ENCODE assay signal across 15 cellular contexts in the genomic region with DNA sequence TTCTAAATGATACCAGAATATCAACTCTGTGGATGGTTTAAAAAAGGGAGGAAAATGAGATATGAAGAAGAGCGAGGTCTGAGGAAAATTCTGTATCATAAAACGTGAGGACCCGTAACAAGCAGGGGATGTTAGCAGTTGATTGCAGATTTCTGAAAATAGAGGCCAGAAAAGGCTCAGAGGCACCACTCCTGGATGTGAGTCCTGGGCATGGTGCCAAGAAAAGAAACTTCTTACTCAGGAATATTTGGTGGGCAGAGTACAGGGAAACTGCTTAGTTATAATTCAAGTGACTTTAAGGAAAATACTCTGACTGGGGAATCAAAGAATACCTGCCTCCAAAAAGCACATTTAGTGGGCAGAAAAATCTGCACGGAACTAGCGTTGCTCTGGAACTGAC.
DNase-seq lines count a peak whose midpoint lies in the region; FAIRE-seq and TF ChIP-seq lines count a peak whose summit lies in the region.
"Had no signal": no experiment of that assay in that cellular context is flagged by ENCODE, and none has a peak within 500 bp of the region (broad histone marks: within the 10 kb centered on the region; RNA-seq: fewer than 3 reads in every experiment).

No MANE protein-coding gene starts in this region.

- H4K20me1 ChIP-seq in hepatocyte (ENCODE audit: insufficient read depth, poor library complexity, severe bottlenecking), result peaks cover 9% of the 10 kb centered on the region

- no peak overlapping the region for H2AFZ ChIP-seq in hepatocyte

- H3K4me1 ChIP-seq in cardiac muscle cell (ENCODE audit: low read depth) (peaks cover 27% of the 10 kb centered on the region), right atrium auricular region (peaks cover 0 to 4% of the 10 kb centered on the region in 2 donors), SJCRH30 (peaks cover 8% of the 10 kb centered on the region; the same call in 1 of the 2 replicates), hepatocyte (ENCODE audit: insufficient read depth) (peaks cover 4% of the 10 kb centered on the region)

- H3K4me2 ChIP-seq in hepatocyte, result no peak overlapping the region
- H3K4me2 ChIP-seq: KMS-11 had no signal

- H3K36me3 ChIP-seq in cardiac muscle cell (no peaks in the 10 kb centered on the region), right atrium auricular region (no peaks in the 10 kb centered on the region), SJCRH30 (no peaks in the 10 kb centered on the region), hepatocyte (replicated peaks; ENCODE audit: insufficient read depth, low read depth) (no peaks in the 10 kb centered on the region)

- no peak for FAIRE-seq in urothelium cell line (lab: Jason Lieb, UNC)

- no peaks in the 10 kb centered on the region for H3K9me3 ChIP-seq in cardiac muscle cell (ENCODE audit: low read depth)
- H3K9me3 ChIP-seq in right atrium auricular region, result no peaks in the 10 kb centered on the region
- no peaks in the 10 kb centered on the region; the same call in 1 of the 2 replicates for H3K9me3 ChIP-seq in SJCRH30 (replicated peaks)
- H3K9me3 ChIP-seq in hepatocyte (ENCODE audit: low read depth), result no peaks in the 10 kb centered on the region

- H3K79me2 ChIP-seq in hepatocyte, result peaks cover 62% of the 10 kb centered on the region

- H3K27ac ChIP-seq in cardiac muscle cell, result peak overlapping the region; percentile 73
- H3K27ac ChIP-seq in right atrium auricular region, result no peak overlapping the region
- no peak overlapping the region for H3K27ac ChIP-seq in SJCRH30
- peak overlapping the region; percentile 65 for H3K27ac ChIP-seq in hepatocyte
- H3K27ac ChIP-seq: KMS-11 had no signal

- no peak overlapping the region for H3K4me3 ChIP-seq in cardiac muscle cell
- no peak overlapping the region for H3K4me3 ChIP-seq in right atrium auricular region
- no peak overlapping the region for H3K4me3 ChIP-seq in SJCRH30
- H3K4me3 ChIP-seq in hepatocyte, result no peak overlapping the region

- WGBS in hepatocyte (ENCODE audit: low lambda C conversion rate, missing lambda C conversion rate), result 56% methylated on average over 5 of the region's 5 CpGs

- DNase-seq in cardiac muscle cell (ENCODE audit: low read depth in 1 of 2, low spot score in 1 of 2) (peak; percentile 45 to 77), right atrium auricular region (ENCODE audit: low spot score) (no peak), SJCRH30 (peak; percentile 11 to 50), hepatocyte (ENCODE audit: low spot score) (peak; percentile 65), urothelium cell line (ENCODE audit: low spot score) (peak; percentile 35), MV-4-11 (lab: John Stamatoyannopoulos, UW) (no peak), hippocampal formation (lab: John Stamatoyannopoulos, UW) (no peak), COLO829 (ENCODE audit: low spot score) (no peak)
- DNase-seq: activated CD4-positive, alpha-beta T cell treated with anti-CD3 and anti-CD28 coated beads for 1 hour; activated naive CD8-positive, alpha-beta T cell treated with anti-CD3 and anti-CD28 coated beads, Interleukin-2, amount 10 ng/mL, durations not matched to agents 7 days and 5 days; activated T-cell treated with anti-CD3 and anti-CD28 coated beads, Interleukin-2, amount 50 U/mL, for 24 hours; NCI-H187; stimulated activated CD8-positive, alpha-beta memory T cell treated with anti-CD3 and anti-CD28 coated beads, Interleukin-4, amount 100 ng/mL, for 48 hours; T-cell had no signal

- TF ChIP-seq CTCF in cardiac muscle cell (IDR thresholded peaks at IDR 0.05; ENCODE audit: low read depth, low read length) (no peak), right atrium auricular region (IDR thresholded peaks at IDR 0.05) (no peak), hepatocyte (IDR thresholded peaks at IDR 0.05; ENCODE audit: poor library complexity) (no peak)

- H3K9me2 ChIP-seq in hepatocyte (replicated peaks; ENCODE audit: insufficient read depth), result no peaks in the 10 kb centered on the region

- H3K27me3 ChIP-seq in cardiac muscle cell, result no peaks in the 10 kb centered on the region
- H3K27me3 ChIP-seq in right atrium auricular region, result no peaks in the 10 kb centered on the region
- H3K27me3 ChIP-seq in SJCRH30, result peaks cover 13% of the 10 kb centered on the region; the same call in 1 of the 2 replicates
- H3K27me3 ChIP-seq in hepatocyte, result no peaks in the 10 kb centered on the region

Comparison
In these comparisons a context has a peak if more than half of its experiments do, and no peak if none do; other contexts are left out.
1. DNase-seq: peak in cardiac muscle cell (2 of 2), SJCRH30 (2 of 2), hepatocyte (single experiment) and urothelium cell line (single experiment); none in right atrium auricular region (single experiment), MV-4-11 (single experiment), hippocampal formation (0 of 2) and COLO829 (single experiment).
2. H3K27ac ChIP-seq: peak in cardiac muscle cell (single experiment) and hepatocyte (single experiment); none in right atrium auricular region (0 of 2) and SJCRH30 (single experiment).